In the genomic region with DNA sequence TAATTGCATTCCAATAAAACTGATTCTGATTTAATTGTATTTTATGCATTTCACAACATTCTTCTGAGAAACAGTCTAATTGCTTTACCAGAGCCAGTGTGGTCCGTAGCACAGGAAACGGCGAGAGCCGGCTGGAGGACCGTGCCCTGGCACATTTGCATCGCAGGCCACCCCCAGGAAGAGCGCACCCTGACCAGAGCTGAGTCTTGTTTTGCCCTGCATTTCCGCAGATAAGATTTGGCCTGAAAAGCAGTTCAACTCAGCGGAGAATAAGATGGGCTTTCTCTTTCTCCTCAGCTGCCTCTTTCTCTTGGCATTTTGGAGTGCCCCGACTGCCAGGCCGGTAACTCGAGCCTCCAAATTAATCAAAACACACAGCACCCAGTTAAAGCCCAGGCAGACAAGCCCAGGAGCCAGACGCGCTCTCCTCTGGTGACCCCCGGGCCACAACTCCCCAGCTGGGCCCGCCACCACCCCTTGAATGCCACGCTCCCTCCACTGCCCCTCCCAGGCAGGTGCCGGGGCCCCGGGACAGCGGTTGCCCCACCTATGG, we compare ENCODE assay signal across 8 cellular contexts. TPM values are rescaled to one million over a fixed set of nuclear protein-coding genes. Genes with fewer than 3 reads are reported as not detected.
DNase-seq lines count a peak whose midpoint lies in the region; ATAC-seq and TF ChIP-seq lines count a peak whose summit lies in the region.

No MANE protein-coding gene starts in this region.

- in situ Hi-C loops in G401 (cut with HindIII; ENCODE audit: low sequenced_read_pairs) = no loop called here

- WGBS in testis, 2 donors = 1 to 3% methylated on average over 12 to 20 of the region's 20 CpGs

- no peak overlapping the region for H3K27ac Mint-ChIP-seq in CD4-positive, alpha-beta T cell
- no peak overlapping the region for H3K27ac Mint-ChIP-seq in activated naive CD8-positive, alpha-beta T cell

- H3K36me3 ChIP-seq in testis (ENCODE audit: low read depth, missing control alignments) = no peaks in the 10 kb centered on the region

- no peak for TF ChIP-seq CTCF in CD4-positive, alpha-beta T cell (IDR thresholded peaks at IDR 0.05)
- no peak for TF ChIP-seq CTCF in testis (IDR thresholded peaks at IDR 0.05)

- peaks cover 4% of the 10 kb centered on the region for H3K9me3 ChIP-seq in CD4-positive, alpha-beta T cell (ENCODE audit: control insufficient read depth, low read length)
- H3K9me3 ChIP-seq in testis = no peaks in the 10 kb centered on the region

- H3K27me3 Mint-ChIP-seq in CD4-positive, alpha-beta T cell = peaks cover 77% of the 10 kb centered on the region
- peaks cover 38% of the 10 kb centered on the region for H3K27me3 Mint-ChIP-seq in activated naive CD8-positive, alpha-beta T cell

- TF ChIP-seq POLR2A in testis (IDR thresholded peaks at IDR 0.05) = no peak

- peak overlapping the region; percentile 53 to 72 for H3K4me3 ChIP-seq in testis

- peaks cover 3% of the 10 kb centered on the region for H3K4me1 ChIP-seq in testis

- peaks cover 4% of the 10 kb centered on the region for H3K4me1 Mint-ChIP-seq in CD4-positive, alpha-beta T cell (ENCODE audit: low read depth)
- H3K4me1 Mint-ChIP-seq in activated naive CD8-positive, alpha-beta T cell (ENCODE audit: low read depth) = peaks cover 11% of the 10 kb centered on the region

- ATAC-seq in CD4-positive, alpha-beta T cell (ENCODE audit: poor library complexity) = no peak
- ATAC-seq in GM19025 (IDR thresholded peaks at IDR 0.05; ENCODE audit: low read depth, unreplicated experiment) (peak; percentile 61), HG03097 (IDR thresholded peaks at IDR 0.05; ENCODE audit: low FRiP score, unreplicated experiment) (peak; percentile 86)

- peak overlapping the region; percentile 30 for H3K4me3 Mint-ChIP-seq in CD4-positive, alpha-beta T cell
- peak overlapping the region; percentile 74 for H3K4me3 Mint-ChIP-seq in activated naive CD8-positive, alpha-beta T cell

- POLR2A ChIA-PET in CD4-positive, alpha-beta T cell (lab: Charles Lee) = no interaction called here

- intact Hi-C loops in CD4-positive, alpha-beta T cell (cut with DNase I, micrococcal nuclease) = no loop called here
- intact Hi-C loops in testis (cut with DNase I; ENCODE audit: low total_unique reads) = no loop called here

- CTCF ChIA-PET in CD4-positive, alpha-beta T cell (lab: Charles Lee) = no interaction called here

- no peaks in the 10 kb centered on the region for H3K36me3 Mint-ChIP-seq in CD4-positive, alpha-beta T cell (ENCODE audit: low read depth)
- no peaks in the 10 kb centered on the region for H3K36me3 Mint-ChIP-seq in activated naive CD8-positive, alpha-beta T cell

- peaks cover 54% of the 10 kb centered on the region for H3K27me3 ChIP-seq in CD4-positive, alpha-beta T cell (ENCODE audit: control insufficient read depth, insufficient read depth, low read length)
- H3K27me3 ChIP-seq in testis = no peaks in the 10 kb centered on the region

- no peaks in the 10 kb centered on the region for H3K9me3 Mint-ChIP-seq in CD4-positive, alpha-beta T cell
- no peaks in the 10 kb centered on the region for H3K9me3 Mint-ChIP-seq in activated naive CD8-positive, alpha-beta T cell (ENCODE audit: low read depth)

- no peak for DNase-seq in CD4-positive, alpha-beta T cell
- DNase-seq in iPS-NIHi11 (ENCODE audit: low spot score) (peak; percentile 32), testis (no peak), HCEC 1CT (no peak), G401 (ENCODE audit: low spot score) (no peak)

- no peak overlapping the region for H3K27ac ChIP-seq in CD4-positive, alpha-beta T cell (ENCODE audit: low read depth, low read length)
- H3K27ac ChIP-seq in testis = peak overlapping the region; percentile 40 to 53

RNA-seq across cellular contexts. Expression of gene COL4A4, which starts 0.5 kb away (rescaled TPM):
- not detected for total RNA-seq in CD4-positive, alpha-beta T cell
- 1 to 10 TPM; 3.0 to 4.1 TPM for total RNA-seq in testis
- polyA plus RNA-seq in testis (ENCODE audit: insufficient read depth, low read depth, low replicate concordance) = 3.4 TPM
- total RNA-seq in G401 (2014; rRNA removed; shearing (Covaris generic)) = 2.3 TPM in 1 of 2 replicates, not detected in the other

RNA-seq across cellular contexts. Expression of gene COL4A3, which starts 0.9 kb away (rescaled TPM):
- not detected for total RNA-seq in CD4-positive, alpha-beta T cell
- 10 to 100 TPM in 1 of 2 donors, 1 to 10 TPM in 1; 9.0 to 11.0 TPM for total RNA-seq in testis
- 3.7 TPM for polyA plus RNA-seq in testis (ENCODE audit: insufficient read depth, low read depth, low replicate concordance)
- total RNA-seq in G401 (2014; rRNA removed; shearing (Covaris generic)) = 3.0 TPM in 1 of 2 replicates, not detected in the other
